In genomic region chr20:12159266-12159665, GRCh38 we compare ENCODE assay signal across 27 cellular contexts.
"Had no signal": no experiment of that assay in that cellular context is flagged by ENCODE, and none has a peak within 500 bp of the region (broad histone marks: within the 10 kb centered on the region; RNA-seq: fewer than 3 reads in every experiment).

No MANE protein-coding gene starts in this region.

- H3K4me1 Mint-ChIP-seq: mesothelial cell of epicardium; naive B cell; natural killer cell; nephron progenitor cell; neural progenitor cell; stimulated activated effector memory CD8-positive, alpha-beta T cell treated with anti-CD3 and anti-CD28 coated beads, Interleukin-12 subunit alpha, Interleukin-12 subunit beta, amount 100 ng/mL, for 72 hours had no signal

- H3K4me3 ChIP-seq: hepatocyte, left ventricle myocardium inferior, lung, neural progenitor cell, prostate gland, skin epidermis, suprapubic skin, thoracic aorta, tibial artery, upper lobe of right lung had no signal

- H3K27ac Mint-ChIP-seq: mesothelial cell of epicardium; naive B cell; natural killer cell; nephron progenitor cell; neural progenitor cell; stimulated activated effector memory CD8-positive, alpha-beta T cell treated with anti-CD3 and anti-CD28 coated beads, Interleukin-12 subunit alpha, Interleukin-12 subunit beta, amount 100 ng/mL, for 72 hours; stimulated activated naive CD8-positive, alpha-beta T cell treated with anti-CD3 and anti-CD28 coated beads, Interleukin-15, Interleukin-2, amounts not matched to agents 100 ng/mL and 50 ng/mL, for 24 hours had no signal

- ATAC-seq: right cardiac atrium; sciatic nerve; stimulated activated effector memory CD8-positive, alpha-beta T cell treated with anti-CD3 and anti-CD28 coated beads, Interleukin-12 subunit alpha, Interleukin-12 subunit beta, amount 100 ng/mL, for 72 hours; upper lobe of right lung had no signal

- H3K36me3 ChIP-seq: left ventricle myocardium inferior, neural progenitor cell, neutrophil, prostate gland, suprapubic skin, thoracic aorta, tibial artery, upper lobe of right lung had no signal

- H3K79me2 ChIP-seq: hepatocyte, parathyroid adenoma had no signal

- H3K27me3 Mint-ChIP-seq: naive B cell; stimulated activated naive CD8-positive, alpha-beta T cell treated with anti-CD3 and anti-CD28 coated beads, Interleukin-15, Interleukin-2, amounts not matched to agents 100 ng/mL and 50 ng/mL, for 24 hours had no signal

- H3K4me3 Mint-ChIP-seq: mesothelial cell of epicardium; naive B cell; natural killer cell; nephron progenitor cell; neural progenitor cell; stimulated activated effector memory CD8-positive, alpha-beta T cell treated with anti-CD3 and anti-CD28 coated beads, Interleukin-12 subunit alpha, Interleukin-12 subunit beta, amount 100 ng/mL, for 72 hours; stimulated activated naive CD8-positive, alpha-beta T cell treated with anti-CD3 and anti-CD28 coated beads, Interleukin-15, Interleukin-2, amounts not matched to agents 100 ng/mL and 50 ng/mL, for 24 hours had no signal

- H3K9me3 Mint-ChIP-seq: mesothelial cell of epicardium, nephron progenitor cell, neural progenitor cell had no signal

- H3K9ac ChIP-seq: neural progenitor cell, parathyroid adenoma had no signal

- H3K27ac ChIP-seq: hepatocyte, left ventricle myocardium inferior, neural progenitor cell, neutrophil, parathyroid adenoma, prostate gland, suprapubic skin, thoracic aorta, tibial artery, upper lobe of right lung had no signal

- DNase-seq: islet precursor cell; left ventricle myocardium inferior; mesendoderm; naive B cell; natural killer cell; nephron progenitor cell; occipital lobe; retina; stimulated activated CD4-positive, alpha-beta T cell treated with anti-CD3 and anti-CD28 coated beads, Interleukin-4, amount 100 ng/mL, for 24 hours; stimulated activated naive CD4-positive, alpha-beta T cell; tibial artery; trophoblast cell; upper lobe of right lung had no signal

- H3K36me3 Mint-ChIP-seq: mesothelial cell of epicardium; naive B cell; natural killer cell; neural progenitor cell; stimulated activated effector memory CD8-positive, alpha-beta T cell treated with anti-CD3 and anti-CD28 coated beads, Interleukin-12 subunit alpha, Interleukin-12 subunit beta, amount 100 ng/mL, for 72 hours had no signal

- H2AFZ ChIP-seq: hepatocyte, neural progenitor cell, parathyroid adenoma had no signal

- H3K9me3 ChIP-seq: left ventricle myocardium inferior, neutrophil, prostate gland, thoracic aorta, tibial artery, upper lobe of right lung had no signal

- H3K27me3 ChIP-seq: hepatocyte, neural progenitor cell, neutrophil, suprapubic skin, tibial artery, upper lobe of right lung had no signal

- H3K4me1 ChIP-seq: left ventricle myocardium inferior, neural progenitor cell, parathyroid adenoma, prostate gland, suprapubic skin, tibial artery, upper lobe of right lung had no signal

- H3K4me2 ChIP-seq: hepatocyte, neural progenitor cell had no signal
